21 cellular contexts compared by ENCODE assay signal in the genomic region with DNA sequence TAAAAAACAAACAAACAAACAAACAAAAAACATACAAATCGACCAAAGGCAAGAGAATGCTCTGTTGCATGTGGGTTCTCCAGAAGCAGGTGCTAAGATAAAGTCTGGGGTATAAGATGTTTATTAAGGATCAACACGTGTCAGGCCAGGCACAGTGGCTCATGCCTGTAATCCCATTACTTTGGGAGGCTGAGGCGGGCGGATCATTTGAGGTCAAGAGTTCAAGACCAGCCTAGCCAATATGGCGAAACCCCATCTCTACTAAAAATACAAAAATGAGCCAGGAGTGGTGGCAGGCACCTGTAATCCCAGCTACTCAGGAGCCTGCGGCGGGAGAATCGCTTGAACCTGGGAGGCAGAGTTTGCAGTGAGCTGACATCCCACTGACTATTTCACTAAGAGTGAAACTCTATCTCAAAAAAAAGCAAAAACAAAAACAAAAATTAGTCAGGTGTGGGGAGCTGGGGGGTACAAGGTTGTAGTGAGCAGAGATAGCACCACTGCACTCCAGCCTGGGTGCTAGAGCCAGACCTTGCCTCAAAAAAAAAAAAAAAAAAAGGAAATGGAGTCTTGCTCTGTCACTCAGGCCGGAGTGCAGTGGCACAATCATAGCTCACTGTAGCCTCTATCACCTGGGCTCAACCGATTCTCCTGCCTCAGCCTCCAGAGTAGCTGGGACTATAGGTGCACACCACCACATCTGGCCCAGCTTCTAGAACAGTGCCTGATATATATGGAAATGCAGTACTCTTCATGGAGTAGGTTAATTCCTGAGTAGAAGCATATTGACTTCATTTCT.
A peak's percentile ranks its signal among the peaks of the same experiment; 100 is the strongest.
DNase-seq lines count a peak whose midpoint lies in the region; ATAC-seq, FAIRE-seq and TF ChIP-seq lines count a peak whose summit lies in the region.
"Had no signal": no experiment of that assay in that cellular context is flagged by ENCODE, and none has a peak within 500 bp of the region (broad histone marks: within the 10 kb centered on the region; RNA-seq: fewer than 3 reads in every experiment).

No MANE protein-coding gene starts in this region.

- H3K79me2 ChIP-seq in K562 (ENCODE audit: control insufficient read depth, insufficient read depth, low read length) (no peaks in the 10 kb centered on the region), neural progenitor cell (ENCODE audit: low read depth) (no peaks in the 10 kb centered on the region)

- H3K27me3 ChIP-seq in K562 (ENCODE audit: control insufficient read depth in 2 of 2, insufficient read depth in 2 of 2, low read length in 2 of 2) (no peaks in the 10 kb centered on the region), neural progenitor cell (no peaks in the 10 kb centered on the region)
- no peaks in the 10 kb centered on the region for H3K27me3 ChIP-seq in CD8-positive, alpha-beta T cell (ENCODE audit: insufficient read depth, low read length)

- TF ChIP-seq EP300 in K562 (IDR thresholded peaks at IDR 0.05; ENCODE audit: low read length) = no peak

- H3K4me1 Mint-ChIP-seq in neural progenitor cell = peaks cover 6% of the 10 kb centered on the region
- no peaks in the 10 kb centered on the region for H3K4me1 Mint-ChIP-seq in CD8-positive, alpha-beta T cell (ENCODE audit: low read depth)
- H3K4me1 Mint-ChIP-seq: CD4-positive, alpha-beta memory T cell had no signal

- peaks cover 2% of the 10 kb centered on the region for H3K27me3 Mint-ChIP-seq in neural progenitor cell (ENCODE audit: insufficient read depth, low read depth)
- H3K27me3 Mint-ChIP-seq in CD8-positive, alpha-beta T cell (ENCODE audit: low read depth) = no peaks in the 10 kb centered on the region
- H3K27me3 Mint-ChIP-seq: CD4-positive, alpha-beta memory T cell had no signal

- H3K4me3 Mint-ChIP-seq in neural progenitor cell = peak overlapping the region; percentile 53
- no peak overlapping the region for H3K4me3 Mint-ChIP-seq in CD8-positive, alpha-beta T cell
- H3K4me3 Mint-ChIP-seq: CD4-positive, alpha-beta memory T cell had no signal

- no peak overlapping the region for H3K27ac Mint-ChIP-seq in neural progenitor cell
- no peak overlapping the region for H3K27ac Mint-ChIP-seq in CD8-positive, alpha-beta T cell
- H3K27ac Mint-ChIP-seq: CD4-positive, alpha-beta memory T cell had no signal

- no peaks in the 10 kb centered on the region for H3K9me3 Mint-ChIP-seq in neural progenitor cell
- no peaks in the 10 kb centered on the region for H3K9me3 Mint-ChIP-seq in CD8-positive, alpha-beta T cell
- H3K9me3 Mint-ChIP-seq: CD4-positive, alpha-beta memory T cell had no signal

- intact Hi-C loops in K562 (cut with micrococcal nuclease) = no loop called here
- intact Hi-C loops in CD8-positive, alpha-beta T cell (cut with DNase I, micrococcal nuclease) = no loop called here

- H3K4me2 ChIP-seq in K562 (ENCODE audit: insufficient read depth, low read length) (peak overlapping the region; percentile 44; the same call in 1 of the 2 replicates), neural progenitor cell (no peak overlapping the region)

- H3K27ac ChIP-seq in HEK293 (ENCODE audit: extremely low read depth, low read depth, low read length) (no peak overlapping the region), K562 (ENCODE audit: extremely low read depth, low read depth, low read length) (peak overlapping the region; percentile 43; the same call in 1 of the 3 replicates), neural progenitor cell (no peak overlapping the region)
- H3K27ac ChIP-seq in CD8-positive, alpha-beta T cell (ENCODE audit: low read depth, low read length) = no peak overlapping the region
- H3K27ac ChIP-seq: GM23248 had no signal

- POLR2A ChIA-PET in HEK293 (lab: Yijun Ruan, JAX) (interaction anchor here (0.5 to 0.7 kb wide), 2 partner anchors 44 to 93 kb away, joined by 3 to 6 read pairs; no protein-coding TSS in a partner anchor), K562 (lab: Yijun Ruan, JAX) (interaction anchor here (0.6 kb wide), 1 partner anchor 29 kb away, joined by 3 read pairs; no protein-coding TSS in a partner anchor)
- POLR2A ChIA-PET in CD8-positive, alpha-beta T cell (lab: Charles Lee) = no interaction called here

- H4K20me1 ChIP-seq in K562 (replicated peaks; ENCODE audit: control insufficient read depth, insufficient read depth, low read length) (no peaks in the 10 kb centered on the region), neural progenitor cell (ENCODE audit: low read depth) (no peaks in the 10 kb centered on the region)

- TF ChIP-seq POLR2A in K562 (conservative IDR thresholded peaks at IDR 0.05) = no peak

- H3F3A ChIP-seq in neural progenitor cell (ENCODE audit: low read depth) = no peaks in the 10 kb centered on the region

- no peak for TF ChIP-seq RAD21 in K562 (CRISPR knock-in tag; conservative IDR thresholded peaks at IDR 0.05 in 1 of 2, IDR thresholded peaks at IDR 0.05 in 1 of 2)

- H3K9ac ChIP-seq in K562 (ENCODE audit: insufficient read depth in 1 of 2, low read depth in 2 of 2, low read length in 2 of 2) (peak overlapping the region in 1 of 2 experiments; percentile 53; a peak in 1 of 4 replicates), neural progenitor cell (no peak overlapping the region)
- H3K9ac ChIP-seq: GM23248 had no signal

- H3K4me3 ChIP-seq in HEK293 (ENCODE audit: low read depth, low read length) (no peak overlapping the region), K562 (no peak overlapping the region), neural progenitor cell (no peak overlapping the region)
- H3K4me3 ChIP-seq in CD8-positive, alpha-beta T cell (ENCODE audit: low read depth, low read length) = no peak overlapping the region
- H3K4me3 ChIP-seq: GM23248 had no signal

- H3K9me1 ChIP-seq in K562 (ENCODE audit: control insufficient read depth, insufficient read depth, low read length) = no peaks in the 10 kb centered on the region

- H3K36me3 ChIP-seq in HEK293 (ENCODE audit: control insufficient read depth in 2 of 2, insufficient read depth in 1 of 2, low read length in 2 of 2) (no peaks in the 10 kb centered on the region), K562 (ENCODE audit: control insufficient read depth, insufficient read depth, low read length) (no peaks in the 10 kb centered on the region), neural progenitor cell (no peaks in the 10 kb centered on the region)
- H3K36me3 ChIP-seq in CD8-positive, alpha-beta T cell (ENCODE audit: insufficient read depth, low read length) = no peaks in the 10 kb centered on the region

- BruUV-seq in K562 (replicated peaks; lab: Mats Ljungman, UMichigan) = no TSS peak

- WGBS in K562 (ENCODE audit: insufficient coverage, low coverage, missing lambda C conversion rate) = 71% methylated on average over 10 of the region's 10 CpGs

- no peak for FAIRE-seq in K562 (lab: Jason Lieb, UNC)
- FAIRE-seq: GM12891, GM18507, H1 had no signal

- peak overlapping the region; percentile 83; the same call in 1 of the 2 replicates for H2AFZ ChIP-seq in K562 (ENCODE audit: low read depth, low read length)
- no peak overlapping the region for H2AFZ ChIP-seq in neural progenitor cell (replicated peaks)
- H2AFZ ChIP-seq: GM23248 had no signal

- CTCF ChIA-PET in HEK293 (lab: Yijun Ruan, JAX) (no interaction called here), K562 (lab: Yijun Ruan, JAX; ENCODE audit: low intra/inter-chr PET ratio) (no interaction called here)
- CTCF ChIA-PET in CD8-positive, alpha-beta T cell (lab: Charles Lee) = no interaction called here

- ATAC-seq in K562 = peak; percentile 17
- no peak for ATAC-seq in GM21723 (IDR thresholded peaks at IDR 0.05; ENCODE audit: unreplicated experiment)
- no peak for ATAC-seq in CD8-positive, alpha-beta T cell

- H3K4me1 ChIP-seq in HEK293 (ENCODE audit: control insufficient read depth, insufficient read depth, low read length) (no peaks in the 10 kb centered on the region), K562 (replicated peaks in 1 of 2; ENCODE audit: control insufficient read depth in 2 of 2, insufficient read depth in 2 of 2, low read length in 2 of 2) (peaks cover 16 to 19% of the 10 kb centered on the region in 2 experiments; a peak in 4 of 5 replicates), neural progenitor cell (no peaks in the 10 kb centered on the region)
- H3K4me1 ChIP-seq in CD8-positive, alpha-beta T cell (ENCODE audit: insufficient read depth, low read length) = no peaks in the 10 kb centered on the region
- H3K4me1 ChIP-seq: Caco-2 had no signal

- TF ChIP-seq CTCF in HEK293 (tag by site-specific recombination; IDR thresholded peaks at IDR 0.05) (no peak), K562 (IDR thresholded peaks at IDR 0.05 in 2 of 3, conservative IDR thresholded peaks at IDR 0.05 in 1 of 3; ENCODE audit: insufficient read depth in 2 of 3, low read depth in 1 of 3, low read length in 3 of 3) (no peak), neural progenitor cell (IDR thresholded peaks at IDR 0.05) (no peak)
- TF ChIP-seq CTCF in CD8-positive, alpha-beta T cell (IDR thresholded peaks at IDR 0.05) = no peak

- DNase-seq in NCI-H82 (lab: John Stamatoyannopoulos, UW) = peak; percentile 78
- DNase-seq in K562 (ENCODE audit: extremely low read depth in 1 of 4, low spot score in 3 of 4) = no peak
- DNase-seq in neural progenitor cell (ENCODE audit: low spot score) = no peak
- DNase-seq in CD8-positive, alpha-beta T cell = no peak
- DNase-seq in NCI-H2081 (lab: John Stamatoyannopoulos, UW) = no peak
- DNase-seq in NCI-H748 (lab: John Stamatoyannopoulos, UW; ENCODE audit: unreplicated experiment) = no peak
- DNase-seq: C1 segment of cervical spinal cord; Caco-2; CD4-positive, alpha-beta memory T cell; DMS153; DMS79; EL; GDM1; GM23248; H7; HCEC 1CT had no signal

- no peaks in the 10 kb centered on the region for H3K9me3 ChIP-seq in HEK293 (ENCODE audit: control insufficient read depth, insufficient read depth, low read depth, low read length)
- no peaks in the 10 kb centered on the region for H3K9me3 ChIP-seq in K562 (replicated peaks; ENCODE audit: control insufficient read depth, insufficient read depth, low read depth, low read length)
- no peaks in the 10 kb centered on the region for H3K9me3 ChIP-seq in neural progenitor cell (ENCODE audit: low read depth)
- no peaks in the 10 kb centered on the region for H3K9me3 ChIP-seq in CD8-positive, alpha-beta T cell (ENCODE audit: low read length)
- H3K9me3 ChIP-seq: Caco-2 had no signal

- H3K36me3 Mint-ChIP-seq in neural progenitor cell = no peaks in the 10 kb centered on the region
- no peaks in the 10 kb centered on the region for H3K36me3 Mint-ChIP-seq in CD8-positive, alpha-beta T cell
- H3K36me3 Mint-ChIP-seq: CD4-positive, alpha-beta memory T cell had no signal

- in situ Hi-C loops in K562 (cut with MboI) = no loop called here

TF ChIP-seq in HEK293, 187 proteins besides CTCF, POLR2A, EP300 and RAD21 (continues in another document):
- TF ChIP-seq IKZF3 (tag by site-specific recombination; IDR thresholded peaks at IDR 0.05) = no peak
- no peak for TF ChIP-seq ZNF114 (tag by site-specific recombination; IDR thresholded peaks at IDR 0.05)
- peak; percentile 47 for TF ChIP-seq SCRT2 (tag by site-specific recombination; IDR thresholded peaks at IDR 0.05)

TF ChIP-seq in K562, 482 proteins besides CTCF, POLR2A, EP300 and RAD21 (continues in another document):
- TF ChIP-seq EZH2 (IDR thresholded peaks at IDR 0.05; ENCODE audit: borderline replicate concordance, low read depth, low read length) = no peak
- TF ChIP-seq ZSCAN29 (IDR thresholded peaks at IDR 0.05) = no peak
- TF ChIP-seq ZNF830 (CRISPR knock-in tag; IDR thresholded peaks at IDR 0.05) = no peak
- TF ChIP-seq POLR3A (IDR thresholded peaks at IDR 0.05; ENCODE audit: borderline replicate concordance, extremely low read depth, insufficient read depth, insufficient read length) = no peak
- no peak for TF ChIP-seq ZNF561 (CRISPR knock-in tag; conservative IDR thresholded peaks at IDR 0.05)
